ENCODE assay signal across 9 cellular contexts in genomic region chr14:32933623-32933942, GRCh38. TPM values are rescaled to one million over a fixed set of nuclear protein-coding genes. Genes with fewer than 3 reads are reported as not detected.
DNase-seq lines count a peak whose midpoint lies in the region; ATAC-seq and TF ChIP-seq lines count a peak whose summit lies in the region.
"Had no signal": no experiment of that assay in that cellular context is flagged by ENCODE, and none has a peak within 500 bp of the region (broad histone marks: within the 10 kb centered on the region; RNA-seq: fewer than 3 reads in every experiment).

No MANE protein-coding gene starts in this region.

- peaks cover 10% of the 10 kb centered on the region for H3K9me3 ChIP-seq in BLaER1
- H3K9me3 ChIP-seq in Panc1 (ENCODE audit: control insufficient read depth, insufficient read depth, low read depth, low read length): no peaks in the 10 kb centered on the region

- no TSS peak for BruUV-seq in Panc1 (replicated peaks; lab: Mats Ljungman, UMichigan)

- no peak for TF ChIP-seq CTCF in Panc1 (IDR thresholded peaks at IDR 0.05)
- TF ChIP-seq CTCF in foreskin keratinocyte (conservative IDR thresholded peaks at IDR 0.05): peak; percentile 27
- TF ChIP-seq CTCF in progenitor cell of endocrine pancreas (IDR thresholded peaks at IDR 0.05; ENCODE audit: unreplicated experiment): peak; percentile 39

- H3K36me3 Mint-ChIP-seq in progenitor cell of endocrine pancreas (ENCODE audit: insufficient read depth): no peaks in the 10 kb centered on the region

- 0 out of 2 replicates have a peak, but pooled peaks have one; percentile 9 for ATAC-seq in Panc1
- ATAC-seq in foreskin keratinocyte: peak; percentile 33
- ATAC-seq in left lobe of liver: no peak

- CTCF ChIA-PET in Panc1 (lab: Charles Lee): no interaction called here

- POLR2A ChIA-PET in Panc1 (lab: Charles Lee): no interaction called here

- peaks cover 56% of the 10 kb centered on the region for H4K20me1 ChIP-seq in BLaER1

- H3K36me3 ChIP-seq in BLaER1: no peaks in the 10 kb centered on the region
- H3K36me3 ChIP-seq in Panc1 (ENCODE audit: control insufficient read depth, insufficient read depth, low read length): no peaks in the 10 kb centered on the region

- H3K27me3 ChIP-seq in BLaER1 (peaks cover 77% of the 10 kb centered on the region), Panc1 (ENCODE audit: control insufficient read depth, insufficient read depth, low read length) (peaks cover 16% of the 10 kb centered on the region), foreskin keratinocyte (peaks cover 92% of the 10 kb centered on the region)

- H3K9me3 Mint-ChIP-seq in progenitor cell of endocrine pancreas (ENCODE audit: low read depth): no peaks in the 10 kb centered on the region

- in situ Hi-C loops in Panc1 (cut with HindIII; ENCODE audit: low pct_unique_long_range_greater_than_20kb, low sequenced_read_pairs): no loop called here

- no peak for DNase-seq in Panc1 (ENCODE audit: low read depth, low spot score)
- peak in 1 of 2 donors; percentile 30 for DNase-seq in foreskin keratinocyte
- DNase-seq in progenitor cell of endocrine pancreas (ENCODE audit: low spot score, unreplicated experiment): no peak
- DNase-seq in iPS-NIHi11 (ENCODE audit: low spot score): no peak
- no peak for DNase-seq in NCI-H774 (lab: John Stamatoyannopoulos, UW)
- no peak for DNase-seq in hypothalamus (lab: John Stamatoyannopoulos, UW)
- no peak for DNase-seq in left lobe of liver (ENCODE audit: low spot score)
- DNase-seq: activated CD8-positive, alpha-beta memory T cell treated with anti-CD3 and anti-CD28 coated beads for 24 hours had no signal

- peak overlapping the region; percentile 86 for H3K27ac Mint-ChIP-seq in progenitor cell of endocrine pancreas

- H3K4me2 ChIP-seq in BLaER1: peak overlapping the region; percentile 67

- H3K9ac ChIP-seq in BLaER1: no peak overlapping the region

- H3K27me3 Mint-ChIP-seq in progenitor cell of endocrine pancreas: peaks cover 91% of the 10 kb centered on the region

- peaks cover 14% of the 10 kb centered on the region for H3K4me1 Mint-ChIP-seq in progenitor cell of endocrine pancreas (ENCODE audit: low read depth)

- peak overlapping the region; percentile 73 for H3K4me3 Mint-ChIP-seq in progenitor cell of endocrine pancreas (ENCODE audit: low read depth)

- H3K27ac ChIP-seq in BLaER1: no peak overlapping the region
- H3K27ac ChIP-seq in Panc1 (ENCODE audit: low read length): no peak overlapping the region
- H3K27ac ChIP-seq in foreskin keratinocyte: no peak overlapping the region

- peak overlapping the region; percentile 45 for H3K4me3 ChIP-seq in BLaER1
- peak overlapping the region in 1 of 2 experiments; percentile 31; a peak in 2 of 4 replicates for H3K4me3 ChIP-seq in Panc1 (ENCODE audit: low read depth in 2 of 2, low read length in 2 of 2)

- H3K4me1 ChIP-seq in BLaER1 (peaks cover 22% of the 10 kb centered on the region), Panc1 (ENCODE audit: control insufficient read depth, insufficient read depth, low read length) (no peaks in the 10 kb centered on the region), foreskin keratinocyte (no peaks in the 10 kb centered on the region)

- intact Hi-C loops in Panc1 (cut with micrococcal nuclease; ENCODE audit: unreplicated experiment): no loop called here

RNA-seq across cellular contexts. Expression of gene NPAS3, which starts 5.1 kb away (rescaled TPM):
- total RNA-seq in Panc1 (2021; ENCODE audit: unreplicated experiment): 0.23 TPM
- polyA plus RNA-seq in Panc1 (2012; ENCODE audit: insufficient read length): not detected
- not detected in 2 replicates for total RNA-seq in foreskin keratinocyte
- polyA plus RNA-seq in foreskin keratinocyte: not detected in 2 replicates
- total RNA-seq in progenitor cell of endocrine pancreas: 5.2 and 6.1 TPM in 2 replicates
- total RNA-seq in left lobe of liver: not detected
